Comparison of ENCODE assay signal across 6 cellular contexts in the genomic region with DNA sequence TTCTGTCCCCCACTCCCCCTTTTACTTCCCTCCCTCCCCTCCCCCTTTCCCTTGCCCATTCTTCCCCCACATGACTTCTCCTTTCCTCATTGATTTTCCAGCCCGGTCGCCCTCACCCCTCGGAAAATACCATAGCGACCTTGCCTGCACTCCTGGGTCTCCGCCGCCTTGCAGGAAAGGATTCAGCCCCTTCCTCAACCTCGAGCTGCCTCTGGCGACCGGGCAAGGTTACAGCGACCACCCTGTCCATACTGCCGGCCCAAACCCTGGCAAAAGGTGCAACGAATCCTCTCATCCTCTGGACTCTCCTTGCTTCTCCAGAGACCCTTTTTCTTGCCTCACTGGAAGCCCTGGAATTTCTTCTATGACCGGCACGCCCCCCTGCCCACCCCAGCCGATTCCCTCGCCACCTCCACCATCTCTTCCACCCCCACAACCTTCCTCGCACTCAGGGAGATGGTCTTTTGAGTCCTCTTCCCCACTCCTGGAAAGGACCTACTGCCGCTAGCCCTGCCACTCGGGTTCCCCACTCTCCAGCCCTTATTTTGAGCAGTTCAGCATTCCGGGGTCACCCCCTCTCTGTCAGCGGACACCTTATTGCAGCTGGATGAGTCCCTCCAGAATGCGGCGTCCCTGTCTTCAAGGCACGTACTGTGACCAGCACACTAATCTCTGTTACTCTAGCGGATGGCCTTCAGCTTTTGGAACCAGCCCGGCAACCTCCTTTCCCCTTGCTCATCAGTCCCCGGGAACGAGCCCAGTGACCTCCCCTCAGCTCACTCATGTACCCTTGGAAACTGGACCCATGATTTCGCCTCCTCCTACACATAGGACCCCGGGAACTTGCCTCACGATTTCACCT. TPM values are rescaled to one million over a fixed set of nuclear protein-coding genes. Genes with fewer than 3 reads are reported as not detected.
DNase-seq lines count a peak whose midpoint lies in the region; ATAC-seq, FAIRE-seq and TF ChIP-seq lines count a peak whose summit lies in the region.

No MANE protein-coding gene starts in this region.

- H3K36me3 ChIP-seq in HepG2 (replicated peaks in 1 of 2; ENCODE audit: control insufficient read depth in 1 of 2, insufficient read depth in 2 of 2, low read length in 2 of 2) = peaks cover 0 to 14% of the 10 kb centered on the region in 2 experiments; a peak in 2 of 5 replicates

- TF ChIP-seq EP300 in HepG2 (IDR thresholded peaks at IDR 0.05; ENCODE audit: low read depth in 2 of 2, low read length in 2 of 2) (no peak), HepG2 (CRISPR knock-in tag; IDR thresholded peaks at IDR 0.05; ENCODE audit: borderline replicate concordance) (no peak)

- POLR2A ChIA-PET in activated CD8-positive, alpha-beta T cell treated with anti-CD3 and anti-CD28 coated beads, Interleukin-2, amount 10 ng/mL, durations not matched to agents 7 days and 5 days (lab: Charles Lee) = interaction anchor here (1.0 to 3.1 kb wide), 5 partner anchors 27 to 94 kb away, joined by 3 to 30 read pairs (median 5); partner anchors contain the start of genes LRRC41, RAD54L and UQCRH
- POLR2A ChIA-PET in HepG2 (lab: Yijun Ruan, JAX) = interaction anchor here (0.9 to 1.5 kb wide), 5 partner anchors 11 to 366 kb away, joined by 3 to 7 read pairs (median 3); partner anchors contain the start of genes LRRC41, RAD54L and UQCRH

- no peaks in the 10 kb centered on the region for H3K27me3 Mint-ChIP-seq in activated CD8-positive, alpha-beta T cell treated with anti-CD3 and anti-CD28 coated beads, Interleukin-2, amount 10 ng/mL, durations not matched to agents 7 days and 5 days (ENCODE audit: low read depth)

- no peak for FAIRE-seq in HepG2 (lab: Jason Lieb, UNC)

- H3K36me3 Mint-ChIP-seq in activated CD8-positive, alpha-beta T cell treated with anti-CD3 and anti-CD28 coated beads, Interleukin-2, amount 10 ng/mL, durations not matched to agents 7 days and 5 days (ENCODE audit: low read depth) = peaks cover 17% of the 10 kb centered on the region

- in situ Hi-C loops in HepG2 (cut with HindIII; ENCODE audit: extremely low pct_ligation_motif_present, low pct_unique_long_range_greater_than_20kb) = no loop called here

- peaks cover 17% of the 10 kb centered on the region for H3K79me2 ChIP-seq in HepG2 (ENCODE audit: insufficient read depth, low read length)

- intact Hi-C loops in HepG2 (cut with micrococcal nuclease; ENCODE audit: unreplicated experiment) = loop anchor here (2.0 kb wide), 1 partner anchor 39 kb away; the partner anchor contains the start of genes LRRC41 and UQCRH

- H3K4me1 ChIP-seq in HepG2 (ENCODE audit: insufficient read depth, low read length) = peaks cover 53% of the 10 kb centered on the region

- H3K9me3 ChIP-seq in HepG2 (ENCODE audit: low read length) = no peaks in the 10 kb centered on the region

- peak overlapping the region; percentile 100 for H3K4me3 Mint-ChIP-seq in activated CD8-positive, alpha-beta T cell treated with anti-CD3 and anti-CD28 coated beads, Interleukin-2, amount 10 ng/mL, durations not matched to agents 7 days and 5 days

- peaks cover 34% of the 10 kb centered on the region for H3K4me1 Mint-ChIP-seq in activated CD8-positive, alpha-beta T cell treated with anti-CD3 and anti-CD28 coated beads, Interleukin-2, amount 10 ng/mL, durations not matched to agents 7 days and 5 days (ENCODE audit: low read depth)

- peak overlapping the region; percentile 97 for H3K27ac ChIP-seq in HepG2 (ENCODE audit: extremely low read length, insufficient read depth, low read length)

- no peak for TF ChIP-seq CTCF in AG10803 (conservative IDR thresholded peaks at IDR 0.05; ENCODE audit: low read length)
- TF ChIP-seq CTCF in HepG2 (CRISPR knock-in tag; IDR thresholded peaks at IDR 0.05) = no peak

- 65% methylated on average over 31 of the region's 31 CpGs for WGBS in HepG2 (ENCODE audit: low lambda C conversion rate)

- H4K20me1 ChIP-seq in HepG2 (ENCODE audit: insufficient read depth, low read length) = no peaks in the 10 kb centered on the region

- H3K27ac Mint-ChIP-seq in activated CD8-positive, alpha-beta T cell treated with anti-CD3 and anti-CD28 coated beads, Interleukin-2, amount 10 ng/mL, durations not matched to agents 7 days and 5 days = peak overlapping the region; percentile 100

- no peak overlapping the region for H2AFZ ChIP-seq in HepG2 (ENCODE audit: low read length)

- DNase-seq in AG10803 (ENCODE audit: low read depth) (no peak), HepG2 (ENCODE audit: low spot score) (no peak), epidermal melanocyte (ENCODE audit: insufficient read length, low spot score) (no peak), NCI-H2227 treated with DMSO at 0.1 percent for 48 hours (lab: John Stamatoyannopoulos, UW) (no peak), ecto neural progenitor cell (ENCODE audit: low spot score) (no peak)
- DNase-seq in activated CD8-positive, alpha-beta T cell treated with anti-CD3 and anti-CD28 coated beads, Interleukin-2, amount 10 ng/mL, durations not matched to agents 7 days and 5 days = no peak

- ATAC-seq in activated CD8-positive, alpha-beta T cell treated with anti-CD3 and anti-CD28 coated beads, Interleukin-2, amount 10 ng/mL, durations not matched to agents 7 days and 5 days = no peak
- no peak for ATAC-seq in HepG2

- H3K4me2 ChIP-seq in HepG2 (ENCODE audit: low read depth, low read length) = peak overlapping the region; percentile 98

- H3K9ac ChIP-seq in HepG2 (ENCODE audit: insufficient read depth, low read depth, low read length) = peak overlapping the region; percentile 89

- H3K4me3 ChIP-seq in AG10803 (ENCODE audit: low read length) (peak overlapping the region; percentile 95), HepG2 (replicated peaks in 1 of 3; ENCODE audit: insufficient read depth in 1 of 3, low read depth in 2 of 3, low read length in 3 of 3) (peak overlapping the region; percentile 79 to 88 (median 85))

- CTCF ChIA-PET in activated CD8-positive, alpha-beta T cell treated with anti-CD3 and anti-CD28 coated beads, Interleukin-2, amount 10 ng/mL, durations not matched to agents 7 days and 5 days (lab: Charles Lee) = interaction anchor here (0.7 to 4.6 kb wide), 12 partner anchors 8 to 96 kb away, joined by 3 to 23 read pairs (median 4); partner anchors contain the start of genes LRRC41, RAD54L and UQCRH
- CTCF ChIA-PET in HepG2 (lab: Yijun Ruan, JAX; ENCODE audit: low intra/inter-chr PET ratio, low total read pairs) = no interaction called here

- no peak for TF ChIP-seq RAD21 in HepG2 (CRISPR knock-in tag; IDR thresholded peaks at IDR 0.05)

- H3K9me3 Mint-ChIP-seq in activated CD8-positive, alpha-beta T cell treated with anti-CD3 and anti-CD28 coated beads, Interleukin-2, amount 10 ng/mL, durations not matched to agents 7 days and 5 days (ENCODE audit: insufficient read depth) = no peaks in the 10 kb centered on the region

- TF ChIP-seq POLR2A in HepG2 (IDR thresholded peaks at IDR 0.05; ENCODE audit: insufficient read depth in 1 of 2, low read depth in 2 of 2, low read length in 2 of 2) = no peak

- no peaks in the 10 kb centered on the region; a peak in 1 of 5 replicates for H3K27me3 ChIP-seq in HepG2 (ENCODE audit: control insufficient read depth in 1 of 2, insufficient read depth in 2 of 2, low read length in 2 of 2)

- no TSS peak for BruUV-seq in HepG2 (replicated peaks; lab: Mats Ljungman, UMichigan)

RNA-seq across cellular contexts. Expression of gene NSUN4, which starts 0.8 kb away (rescaled TPM):
- total RNA-seq in activated CD8-positive, alpha-beta T cell treated with anti-CD3 and anti-CD28 coated beads, Interleukin-2, amount 10 ng/mL, durations not matched to agents 7 days and 5 days = 10 to 100 TPM; 22.3 to 22.5 TPM
- 23.5 and 27.1 TPM in 2 replicates for total RNA-seq in HepG2 (2016; rRNA removed; fragmentation: Illumina TruSeq; extraction: Trizol)
- total RNA-seq in HepG2 (2016; cell fraction: cytosol; rRNA removed; fragmentation: Illumina TruSeq; extraction: Trizol; ENCODE audit: low read depth) = 1.7 and 2.5 TPM in 2 replicates
- 22.9 and 26.3 TPM in 2 replicates for total RNA-seq in HepG2 (2016; cell fraction: insoluble cytoplasmic fraction; rRNA removed; fragmentation: Illumina TruSeq; extraction: Trizol)
- total RNA-seq in HepG2 (2016; cell fraction: membrane; rRNA removed; fragmentation: Illumina TruSeq; extraction: Trizol) = 6.1 and 6.8 TPM in 2 replicates
- total RNA-seq in HepG2 (2016; cell fraction: nucleus; rRNA removed; fragmentation: Illumina TruSeq; extraction: Trizol) = 15.4 and 15.9 TPM in 2 replicates
- polyA plus RNA-seq in HepG2 (2011; rRNA removed) = 21.5 and 24.0 TPM in 2 replicates
- 27.6 and 30.4 TPM in 2 replicates for polyA plus RNA-seq in HepG2 (2011; cell fraction: cytosol; rRNA removed)
- polyA plus RNA-seq in HepG2 (2011; cell fraction: nucleus; rRNA removed) = 14.3 and 18.3 TPM in 2 replicates
- polyA plus RNA-seq in HepG2 (2012) = 15.8 and 20.3 TPM in 2 replicates
- 1.5 and 1.8 TPM in 2 replicates for polyA plus RNA-seq in HepG2 (2016; cell fraction: cytosol; fragmentation: Illumina TruSeq; extraction: Trizol; ENCODE audit: low read depth)
- 18.9 and 21.3 TPM in 2 replicates for polyA plus RNA-seq in HepG2 (2016; cell fraction: insoluble cytoplasmic fraction; fragmentation: Illumina TruSeq; extraction: Trizol; ENCODE audit: low read depth)
- polyA plus RNA-seq in HepG2 (2016; cell fraction: membrane; fragmentation: Illumina TruSeq; extraction: Trizol; ENCODE audit: low read depth) = 3.4 and 4.0 TPM in 2 replicates
- polyA plus RNA-seq in HepG2 (2016; cell fraction: nucleus; fragmentation: Illumina TruSeq; extraction: Trizol; ENCODE audit: insufficient read depth, low read depth) = 14.9 and 17.2 TPM in 2 replicates
- 146 and 163 TPM in 2 replicates for polyA minus RNA-seq in HepG2 (2011; rRNA and poly(A)+ RNA removed; ENCODE audit: low replicate concordance)
- 15.6 and 17.8 TPM in 2 replicates for polyA minus RNA-seq in HepG2 (2011; cell fraction: cytosol; rRNA and poly(A)+ RNA removed)
- polyA minus RNA-seq in HepG2 (2011; cell fraction: nucleus; rRNA and poly(A)+ RNA removed) = 21.8 and 25.9 TPM in 2 replicates

RNA-seq across cellular contexts. Expression of gene UQCRH, which starts 38.0 kb away (rescaled TPM):
- total RNA-seq in activated CD8-positive, alpha-beta T cell treated with anti-CD3 and anti-CD28 coated beads, Interleukin-2, amount 10 ng/mL, durations not matched to agents 7 days and 5 days = 100 to 1,000 TPM; 333 to 343 TPM
- 556 and 776 TPM in 2 replicates for total RNA-seq in HepG2 (2016; rRNA removed; fragmentation: Illumina TruSeq; extraction: Trizol)
- total RNA-seq in HepG2 (2016; cell fraction: cytosol; rRNA removed; fragmentation: Illumina TruSeq; extraction: Trizol; ENCODE audit: low read depth) = 326 and 342 TPM in 2 replicates
- total RNA-seq in HepG2 (2016; cell fraction: insoluble cytoplasmic fraction; rRNA removed; fragmentation: Illumina TruSeq; extraction: Trizol) = 557 and 814 TPM in 2 replicates
- total RNA-seq in HepG2 (2016; cell fraction: membrane; rRNA removed; fragmentation: Illumina TruSeq; extraction: Trizol) = 684 and 739 TPM in 2 replicates
- 202 and 207 TPM in 2 replicates for total RNA-seq in HepG2 (2016; cell fraction: nucleus; rRNA removed; fragmentation: Illumina TruSeq; extraction: Trizol)
- polyA plus RNA-seq in HepG2 (2011; rRNA removed) = 389 and 548 TPM in 2 replicates
- polyA plus RNA-seq in HepG2 (2011; cell fraction: cytosol; rRNA removed) = 498 and 858 TPM in 2 replicates
- 97.1 and 129 TPM in 2 replicates for polyA plus RNA-seq in HepG2 (2011; cell fraction: nucleus; rRNA removed)
- polyA plus RNA-seq in HepG2 (2012) = 542 and 600 TPM in 2 replicates
- 372 and 389 TPM in 2 replicates for polyA plus RNA-seq in HepG2 (2016; cell fraction: cytosol; fragmentation: Illumina TruSeq; extraction: Trizol; ENCODE audit: low read depth)
- polyA plus RNA-seq in HepG2 (2016; cell fraction: insoluble cytoplasmic fraction; fragmentation: Illumina TruSeq; extraction: Trizol; ENCODE audit: low read depth) = 673 and 752 TPM in 2 replicates
- polyA plus RNA-seq in HepG2 (2016; cell fraction: membrane; fragmentation: Illumina TruSeq; extraction: Trizol; ENCODE audit: low read depth) = 615 and 634 TPM in 2 replicates
- 308 and 323 TPM in 2 replicates for polyA plus RNA-seq in HepG2 (2016; cell fraction: nucleus; fragmentation: Illumina TruSeq; extraction: Trizol; ENCODE audit: insufficient read depth, low read depth)
- 40.3 and 86.2 TPM in 2 replicates for polyA minus RNA-seq in HepG2 (2011; rRNA and poly(A)+ RNA removed; ENCODE audit: low replicate concordance)
- 75.1 and 87.3 TPM in 2 replicates for polyA minus RNA-seq in HepG2 (2011; cell fraction: cytosol; rRNA and poly(A)+ RNA removed)
- 50.6 and 82.3 TPM in 2 replicates for polyA minus RNA-seq in HepG2 (2011; cell fraction: nucleus; rRNA and poly(A)+ RNA removed)

RNA-seq across cellular contexts. Expression of gene LRRC41, which starts 38.0 kb away (rescaled TPM):
- 10 to 100 TPM; 32.6 to 33.9 TPM for total RNA-seq in activated CD8-positive, alpha-beta T cell treated with anti-CD3 and anti-CD28 coated beads, Interleukin-2, amount 10 ng/mL, durations not matched to agents 7 days and 5 days
- 51.9 and 53.6 TPM in 2 replicates for total RNA-seq in HepG2 (2016; rRNA removed; fragmentation: Illumina TruSeq; extraction: Trizol)
- total RNA-seq in HepG2 (2016; cell fraction: cytosol; rRNA removed; fragmentation: Illumina TruSeq; extraction: Trizol; ENCODE audit: low read depth) = 8.7 and 10.1 TPM in 2 replicates
- total RNA-seq in HepG2 (2016; cell fraction: insoluble cytoplasmic fraction; rRNA removed; fragmentation: Illumina TruSeq; extraction: Trizol) = 44.9 and 54.0 TPM in 2 replicates
- 22.7 and 23.9 TPM in 2 replicates for total RNA-seq in HepG2 (2016; cell fraction: membrane; rRNA removed; fragmentation: Illumina TruSeq; extraction: Trizol)
- 37.9 and 43.3 TPM in 2 replicates for total RNA-seq in HepG2 (2016; cell fraction: nucleus; rRNA removed; fragmentation: Illumina TruSeq; extraction: Trizol)
- polyA plus RNA-seq in HepG2 (2011; rRNA removed) = 48.1 and 64.1 TPM in 2 replicates
- polyA plus RNA-seq in HepG2 (2011; cell fraction: cytosol; rRNA removed) = 44.5 and 50.8 TPM in 2 replicates
- polyA plus RNA-seq in HepG2 (2011; cell fraction: nucleus; rRNA removed) = 63.0 and 69.0 TPM in 2 replicates
- polyA plus RNA-seq in HepG2 (2012) = 28.1 and 28.9 TPM in 2 replicates
- 5.9 and 6.3 TPM in 2 replicates for polyA plus RNA-seq in HepG2 (2016; cell fraction: cytosol; fragmentation: Illumina TruSeq; extraction: Trizol; ENCODE audit: low read depth)
- 40.8 and 53.0 TPM in 2 replicates for polyA plus RNA-seq in HepG2 (2016; cell fraction: insoluble cytoplasmic fraction; fragmentation: Illumina TruSeq; extraction: Trizol; ENCODE audit: low read depth)
- 13.1 and 15.2 TPM in 2 replicates for polyA plus RNA-seq in HepG2 (2016; cell fraction: membrane; fragmentation: Illumina TruSeq; extraction: Trizol; ENCODE audit: low read depth)
- 60.2 and 64.7 TPM in 2 replicates for polyA plus RNA-seq in HepG2 (2016; cell fraction: nucleus; fragmentation: Illumina TruSeq; extraction: Trizol; ENCODE audit: insufficient read depth, low read depth)
- 54.6 and 133 TPM in 2 replicates for polyA minus RNA-seq in HepG2 (2011; rRNA and poly(A)+ RNA removed; ENCODE audit: low replicate concordance)
- polyA minus RNA-seq in HepG2 (2011; cell fraction: cytosol; rRNA and poly(A)+ RNA removed) = 44.0 and 45.3 TPM in 2 replicates
- polyA minus RNA-seq in HepG2 (2011; cell fraction: nucleus; rRNA and poly(A)+ RNA removed) = 36.3 and 42.6 TPM in 2 replicates

RNA-seq across cellular contexts. Expression of gene FAAH, which starts 52.7 kb away (rescaled TPM):
- total RNA-seq in activated CD8-positive, alpha-beta T cell treated with anti-CD3 and anti-CD28 coated beads, Interleukin-2, amount 10 ng/mL, durations not matched to agents 7 days and 5 days = 1 to 10 TPM; 3.6 to 3.9 TPM
- total RNA-seq in HepG2 (2016; rRNA removed; fragmentation: Illumina TruSeq; extraction: Trizol) = 1.5 and 11.0 TPM in 2 replicates
- total RNA-seq in HepG2 (2016; cell fraction: cytosol; rRNA removed; fragmentation: Illumina TruSeq; extraction: Trizol; ENCODE audit: low read depth) = 0.81 and 1.3 TPM in 2 replicates
- 2.5 and 10.2 TPM in 2 replicates for total RNA-seq in HepG2 (2016; cell fraction: insoluble cytoplasmic fraction; rRNA removed; fragmentation: Illumina TruSeq; extraction: Trizol)
- total RNA-seq in HepG2 (2016; cell fraction: membrane; rRNA removed; fragmentation: Illumina TruSeq; extraction: Trizol) = 1.7 and 2.5 TPM in 2 replicates
- total RNA-seq in HepG2 (2016; cell fraction: nucleus; rRNA removed; fragmentation: Illumina TruSeq; extraction: Trizol) = 15.1 and 16.3 TPM in 2 replicates
- polyA plus RNA-seq in HepG2 (2011; rRNA removed) = 5.4 and 7.3 TPM in 2 replicates
- polyA plus RNA-seq in HepG2 (2011; cell fraction: cytosol; rRNA removed) = 2.5 TPM in 2 replicates
- polyA plus RNA-seq in HepG2 (2011; cell fraction: nucleus; rRNA removed) = 64.9 and 80.8 TPM in 2 replicates
- polyA plus RNA-seq in HepG2 (2012) = 5.2 and 6.0 TPM in 2 replicates
- 0.85 and 1.2 TPM in 2 replicates for polyA plus RNA-seq in HepG2 (2016; cell fraction: cytosol; fragmentation: Illumina TruSeq; extraction: Trizol; ENCODE audit: low read depth)
- polyA plus RNA-seq in HepG2 (2016; cell fraction: insoluble cytoplasmic fraction; fragmentation: Illumina TruSeq; extraction: Trizol; ENCODE audit: low read depth) = 1.3 and 2.2 TPM in 2 replicates
- polyA plus RNA-seq in HepG2 (2016; cell fraction: membrane; fragmentation: Illumina TruSeq; extraction: Trizol; ENCODE audit: low read depth) = 1.0 and 1.2 TPM in 2 replicates
- polyA plus RNA-seq in HepG2 (2016; cell fraction: nucleus; fragmentation: Illumina TruSeq; extraction: Trizol; ENCODE audit: insufficient read depth, low read depth) = 32.6 and 35.3 TPM in 2 replicates
- 0.47 and 3.4 TPM in 2 replicates for polyA minus RNA-seq in HepG2 (2011; rRNA and poly(A)+ RNA removed; ENCODE audit: low replicate concordance)
- 1.4 and 1.7 TPM in 2 replicates for polyA minus RNA-seq in HepG2 (2011; cell fraction: cytosol; rRNA and poly(A)+ RNA removed)
- polyA minus RNA-seq in HepG2 (2011; cell fraction: nucleus; rRNA and poly(A)+ RNA removed) = 11.1 and 15.8 TPM in 2 replicates
